In genomic region chr10:122298206-122298597, GRCh38 we compare ENCODE assay signal across 1 cellular context.
TF ChIP-seq lines count a peak whose summit lies in the region.

No MANE protein-coding gene starts in this region.

TF ChIP-seq in GM23338, 12 proteins besides CTCF, POLR2A, EP300 and RAD21 (continued from another document):
- no peak for TF ChIP-seq ZNF462 (CRISPR knock-in tag; IDR thresholded peaks at IDR 0.05)
- no peak for TF ChIP-seq JUNB (IDR thresholded peaks at IDR 0.05; ENCODE audit: unreplicated experiment)
- no peak for TF ChIP-seq EZH2 (IDR thresholded peaks at IDR 0.05; ENCODE audit: low read depth, unreplicated experiment)
- TF ChIP-seq NANOG (IDR thresholded peaks at IDR 0.05; ENCODE audit: borderline replicate concordance), result no peak
- no peak for TF ChIP-seq ZNF331 (CRISPR knock-in tag; IDR thresholded peaks at IDR 0.05; ENCODE audit: low read depth)
- TF ChIP-seq POLR2AphosphoS5 (IDR thresholded peaks at IDR 0.05; ENCODE audit: low read depth), result no peak
- TF ChIP-seq EZH2phosphoT487 (IDR thresholded peaks at IDR 0.05; ENCODE audit: unreplicated experiment), result no peak
- no peak for TF ChIP-seq STAT1 (IDR thresholded peaks at IDR 0.05; ENCODE audit: unreplicated experiment)
- TF ChIP-seq ETS1 (IDR thresholded peaks at IDR 0.05), result no peak
- TF ChIP-seq CREB1 (CRISPR knock-in tag; IDR thresholded peaks at IDR 0.05; ENCODE audit: low read depth), result no peak
- TF ChIP-seq ZNF114 (CRISPR knock-in tag; IDR thresholded peaks at IDR 0.05), result no peak
